Comparison of ENCODE assay signal across 1 cellular context in the genomic region with DNA sequence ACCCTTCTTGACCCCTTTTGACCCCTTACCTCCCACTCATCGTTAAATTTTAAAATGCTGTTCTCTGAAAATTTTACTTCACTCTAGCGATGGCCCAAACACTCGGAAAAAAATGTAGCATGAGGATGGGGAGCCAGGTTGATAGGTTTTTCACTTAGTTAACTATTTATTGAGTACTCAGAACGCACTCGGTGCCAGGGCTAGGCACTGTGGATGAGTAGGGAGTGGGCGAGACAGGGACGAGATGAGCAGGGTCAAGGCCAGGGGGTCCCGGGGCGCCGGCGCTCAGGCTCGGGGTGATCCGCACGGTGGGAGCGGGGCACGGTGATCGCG.
TF ChIP-seq lines count a peak whose summit lies in the region.

No MANE protein-coding gene starts in this region.

TF ChIP-seq in HepG2, 621 proteins besides CTCF, POLR2A, EP300 and RAD21 (continues in another document):
- TF ChIP-seq ERF (CRISPR knock-in tag; IDR thresholded peaks at IDR 0.05): no peak
- TF ChIP-seq ZBTB3 (CRISPR knock-in tag; IDR thresholded peaks at IDR 0.05; ENCODE audit: borderline replicate concordance, low read depth): 0 out of 2 replicates have a peak, but pooled peaks have one; percentile 56
- TF ChIP-seq ATF7 (IDR thresholded peaks at IDR 0.05): no peak
- 0 out of 2 replicates have a peak, but pooled peaks have one; percentile 33 for TF ChIP-seq ATF7 (CRISPR knock-in tag; IDR thresholded peaks at IDR 0.05)
- TF ChIP-seq, protein P1, sequence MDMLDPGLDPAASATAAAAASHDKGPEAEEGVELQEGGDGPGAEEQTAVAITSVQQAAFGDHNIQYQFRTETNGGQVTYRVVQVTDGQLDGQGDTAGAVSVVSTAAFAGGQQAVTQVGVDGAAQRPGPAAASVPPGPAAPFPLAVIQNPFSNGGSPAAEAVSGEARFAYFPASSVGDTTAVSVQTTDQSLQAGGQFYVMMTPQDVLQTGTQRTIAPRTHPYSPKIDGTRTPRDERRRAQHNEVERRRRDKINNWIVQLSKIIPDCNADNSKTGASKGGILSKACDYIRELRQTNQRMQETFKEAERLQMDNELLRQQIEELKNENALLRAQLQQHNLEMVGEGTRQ (IDR thresholded peaks at IDR 0.05; ENCODE audit: low read depth, low read length): no peak
- TF ChIP-seq, protein P1 (CRISPR knock-in tag; IDR thresholded peaks at IDR 0.05; ENCODE audit: borderline replicate concordance): no peak
- TF ChIP-seq, protein P2, sequence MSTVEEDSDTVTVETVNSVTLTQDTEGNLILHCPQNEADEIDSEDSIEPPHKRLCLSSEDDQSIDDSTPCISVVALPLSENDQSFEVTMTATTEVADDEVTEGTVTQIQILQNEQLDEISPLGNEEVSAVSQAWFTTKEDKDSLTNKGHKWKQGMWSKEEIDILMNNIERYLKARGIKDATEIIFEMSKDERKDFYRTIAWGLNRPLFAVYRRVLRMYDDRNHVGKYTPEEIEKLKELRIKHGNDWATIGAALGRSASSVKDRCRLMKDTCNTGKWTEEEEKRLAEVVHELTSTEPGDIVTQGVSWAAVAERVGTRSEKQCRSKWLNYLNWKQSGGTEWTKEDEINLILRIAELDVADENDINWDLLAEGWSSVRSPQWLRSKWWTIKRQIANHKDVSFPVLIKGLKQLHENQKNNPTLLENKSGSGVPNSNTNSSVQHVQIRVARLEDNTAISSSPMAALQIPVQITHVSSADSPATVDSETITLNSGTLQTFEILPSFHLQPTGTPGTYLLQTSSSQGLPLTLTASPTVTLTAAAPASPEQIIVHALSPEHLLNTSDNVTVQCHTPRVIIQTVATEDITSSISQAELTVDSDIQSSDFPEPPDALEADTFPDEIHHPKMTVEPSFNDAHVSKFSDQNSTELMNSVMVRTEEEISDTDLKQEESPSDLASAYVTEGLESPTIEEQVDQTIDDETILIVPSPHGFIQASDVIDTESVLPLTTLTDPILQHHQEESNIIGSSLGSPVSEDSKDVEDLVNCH (CRISPR knock-in tag; IDR thresholded peaks at IDR 0.05): no peak
- no peak for TF ChIP-seq FOXA1 (IDR thresholded peaks at IDR 0.05)
- TF ChIP-seq FOXA1 (CRISPR knock-in tag; IDR thresholded peaks at IDR 0.05): no peak
- TF ChIP-seq NR2F6 (IDR thresholded peaks at IDR 0.05): peak; percentile 24; the same call in 1 of the 2 replicates
- peak; percentile 9; the same call in 1 of the 2 replicates for TF ChIP-seq NR2F6 (CRISPR knock-in tag; IDR thresholded peaks at IDR 0.05)
- TF ChIP-seq ZNF501 (CRISPR knock-in tag; IDR thresholded peaks at IDR 0.05): no peak
- no peak for TF ChIP-seq NCOA1 (CRISPR knock-in tag; IDR thresholded peaks at IDR 0.05)
- no peak for TF ChIP-seq ARID2 (CRISPR knock-in tag; IDR thresholded peaks at IDR 0.05; ENCODE audit: borderline replicate concordance)
- TF ChIP-seq, protein P3, sequence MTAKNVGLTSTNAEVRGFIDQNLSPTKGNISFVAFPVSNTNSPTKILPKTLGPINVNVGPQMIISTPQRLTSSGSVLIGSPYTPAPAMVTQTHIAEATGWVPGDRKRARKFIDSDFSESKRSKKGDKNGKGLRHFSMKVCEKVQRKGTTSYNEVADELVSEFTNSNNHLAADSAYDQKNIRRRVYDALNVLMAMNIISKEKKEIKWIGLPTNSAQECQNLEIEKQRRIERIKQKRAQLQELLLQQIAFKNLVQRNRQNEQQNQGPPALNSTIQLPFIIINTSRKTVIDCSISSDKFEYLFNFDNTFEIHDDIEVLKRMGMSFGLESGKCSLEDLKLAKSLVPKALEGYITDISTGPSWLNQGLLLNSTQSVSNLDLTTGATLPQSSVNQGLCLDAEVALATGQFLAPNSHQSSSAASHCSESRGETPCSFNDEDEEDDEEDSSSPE (CRISPR knock-in tag; IDR thresholded peaks at IDR 0.05): no peak
- TF ChIP-seq, protein P4, sequence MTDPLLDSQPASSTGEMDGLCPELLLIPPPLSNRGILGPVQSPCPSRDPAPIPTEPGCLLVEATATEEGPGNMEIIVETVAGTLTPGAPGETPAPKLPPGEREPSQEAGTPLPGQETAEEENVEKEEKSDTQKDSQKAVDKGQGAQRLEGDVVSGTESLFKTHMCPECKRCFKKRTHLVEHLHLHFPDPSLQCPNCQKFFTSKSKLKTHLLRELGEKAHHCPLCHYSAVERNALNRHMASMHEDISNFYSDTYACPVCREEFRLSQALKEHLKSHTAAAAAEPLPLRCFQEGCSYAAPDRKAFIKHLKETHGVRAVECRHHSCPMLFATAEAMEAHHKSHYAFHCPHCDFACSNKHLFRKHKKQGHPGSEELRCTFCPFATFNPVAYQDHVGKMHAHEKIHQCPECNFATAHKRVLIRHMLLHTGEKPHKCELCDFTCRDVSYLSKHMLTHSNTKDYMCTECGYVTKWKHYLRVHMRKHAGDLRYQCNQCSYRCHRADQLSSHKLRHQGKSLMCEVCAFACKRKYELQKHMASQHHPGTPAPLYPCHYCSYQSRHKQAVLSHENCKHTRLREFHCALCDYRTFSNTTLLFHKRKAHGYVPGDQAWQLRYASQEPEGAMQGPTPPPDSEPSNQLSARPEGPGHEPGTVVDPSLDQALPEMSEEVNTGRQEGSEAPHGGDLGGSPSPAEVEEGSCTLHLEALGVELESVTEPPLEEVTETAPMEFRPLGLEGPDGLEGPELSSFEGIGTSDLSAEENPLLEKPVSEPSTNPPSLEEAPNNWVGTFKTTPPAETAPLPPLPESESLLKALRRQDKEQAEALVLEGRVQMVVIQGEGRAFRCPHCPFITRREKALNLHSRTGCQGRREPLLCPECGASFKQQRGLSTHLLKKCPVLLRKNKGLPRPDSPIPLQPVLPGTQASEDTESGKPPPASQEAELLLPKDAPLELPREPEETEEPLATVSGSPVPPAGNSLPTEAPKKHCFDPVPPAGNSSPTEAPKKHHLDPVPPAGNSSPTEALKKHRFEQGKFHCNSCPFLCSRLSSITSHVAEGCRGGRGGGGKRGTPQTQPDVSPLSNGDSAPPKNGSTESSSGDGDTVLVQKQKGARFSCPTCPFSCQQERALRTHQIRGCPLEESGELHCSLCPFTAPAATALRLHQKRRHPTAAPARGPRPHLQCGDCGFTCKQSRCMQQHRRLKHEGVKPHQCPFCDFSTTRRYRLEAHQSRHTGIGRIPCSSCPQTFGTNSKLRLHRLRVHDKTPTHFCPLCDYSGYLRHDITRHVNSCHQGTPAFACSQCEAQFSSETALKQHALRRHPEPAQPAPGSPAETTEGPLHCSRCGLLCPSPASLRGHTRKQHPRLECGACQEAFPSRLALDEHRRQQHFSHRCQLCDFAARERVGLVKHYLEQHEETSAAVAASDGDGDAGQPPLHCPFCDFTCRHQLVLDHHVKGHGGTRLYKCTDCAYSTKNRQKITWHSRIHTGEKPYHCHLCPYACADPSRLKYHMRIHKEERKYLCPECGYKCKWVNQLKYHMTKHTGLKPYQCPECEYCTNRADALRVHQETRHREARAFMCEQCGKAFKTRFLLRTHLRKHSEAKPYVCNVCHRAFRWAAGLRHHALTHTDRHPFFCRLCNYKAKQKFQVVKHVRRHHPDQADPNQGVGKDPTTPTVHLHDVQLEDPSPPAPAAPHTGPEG (CRISPR knock-in tag; IDR thresholded peaks at IDR 0.05): no peak
- no peak for TF ChIP-seq MED8 (CRISPR knock-in tag; IDR thresholded peaks at IDR 0.05; ENCODE audit: insufficient replicate concordance)
- TF ChIP-seq TEAD3 (CRISPR knock-in tag; optimal IDR thresholded peaks at IDR 0.05; ENCODE audit: borderline replicate concordance): no peak
- no peak for TF ChIP-seq GLI4 (CRISPR knock-in tag; IDR thresholded peaks at IDR 0.05; ENCODE audit: borderline replicate concordance)
- TF ChIP-seq DMAP1 (CRISPR knock-in tag; IDR thresholded peaks at IDR 0.05): no peak
- no peak for TF ChIP-seq KDM1A (CRISPR knock-in tag; IDR thresholded peaks at IDR 0.05)
- 0 out of 2 replicates have a peak, but pooled peaks have one; percentile 68 for TF ChIP-seq ZSCAN12 (CRISPR knock-in tag; IDR thresholded peaks at IDR 0.05)
- peak; percentile 39 to 69; a peak in 3 of 4 replicates for TF ChIP-seq NR2F1 (CRISPR knock-in tag; IDR thresholded peaks at IDR 0.05)
- no peak for TF ChIP-seq ZKSCAN5 (CRISPR knock-in tag; IDR thresholded peaks at IDR 0.05)
- TF ChIP-seq HMGA1 (CRISPR knock-in tag; conservative IDR thresholded peaks at IDR 0.05): no peak
- no peak for TF ChIP-seq RFX5 (IDR thresholded peaks at IDR 0.05; ENCODE audit: low read depth, low read length)
- no peak for TF ChIP-seq CBX2 (IDR thresholded peaks at IDR 0.05; ENCODE audit: low read depth, low read length)
- no peak for TF ChIP-seq CBX2 (CRISPR knock-in tag; IDR thresholded peaks at IDR 0.05; ENCODE audit: low read depth)
- TF ChIP-seq, protein P5, sequence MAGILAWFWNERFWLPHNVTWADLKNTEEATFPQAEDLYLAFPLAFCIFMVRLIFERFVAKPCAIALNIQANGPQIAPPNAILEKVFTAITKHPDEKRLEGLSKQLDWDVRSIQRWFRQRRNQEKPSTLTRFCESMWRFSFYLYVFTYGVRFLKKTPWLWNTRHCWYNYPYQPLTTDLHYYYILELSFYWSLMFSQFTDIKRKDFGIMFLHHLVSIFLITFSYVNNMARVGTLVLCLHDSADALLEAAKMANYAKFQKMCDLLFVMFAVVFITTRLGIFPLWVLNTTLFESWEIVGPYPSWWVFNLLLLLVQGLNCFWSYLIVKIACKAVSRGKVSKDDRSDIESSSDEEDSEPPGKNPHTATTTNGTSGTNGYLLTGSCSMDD (CRISPR knock-in tag; IDR thresholded peaks at IDR 0.05): no peak
- TF ChIP-seq, protein P6, sequence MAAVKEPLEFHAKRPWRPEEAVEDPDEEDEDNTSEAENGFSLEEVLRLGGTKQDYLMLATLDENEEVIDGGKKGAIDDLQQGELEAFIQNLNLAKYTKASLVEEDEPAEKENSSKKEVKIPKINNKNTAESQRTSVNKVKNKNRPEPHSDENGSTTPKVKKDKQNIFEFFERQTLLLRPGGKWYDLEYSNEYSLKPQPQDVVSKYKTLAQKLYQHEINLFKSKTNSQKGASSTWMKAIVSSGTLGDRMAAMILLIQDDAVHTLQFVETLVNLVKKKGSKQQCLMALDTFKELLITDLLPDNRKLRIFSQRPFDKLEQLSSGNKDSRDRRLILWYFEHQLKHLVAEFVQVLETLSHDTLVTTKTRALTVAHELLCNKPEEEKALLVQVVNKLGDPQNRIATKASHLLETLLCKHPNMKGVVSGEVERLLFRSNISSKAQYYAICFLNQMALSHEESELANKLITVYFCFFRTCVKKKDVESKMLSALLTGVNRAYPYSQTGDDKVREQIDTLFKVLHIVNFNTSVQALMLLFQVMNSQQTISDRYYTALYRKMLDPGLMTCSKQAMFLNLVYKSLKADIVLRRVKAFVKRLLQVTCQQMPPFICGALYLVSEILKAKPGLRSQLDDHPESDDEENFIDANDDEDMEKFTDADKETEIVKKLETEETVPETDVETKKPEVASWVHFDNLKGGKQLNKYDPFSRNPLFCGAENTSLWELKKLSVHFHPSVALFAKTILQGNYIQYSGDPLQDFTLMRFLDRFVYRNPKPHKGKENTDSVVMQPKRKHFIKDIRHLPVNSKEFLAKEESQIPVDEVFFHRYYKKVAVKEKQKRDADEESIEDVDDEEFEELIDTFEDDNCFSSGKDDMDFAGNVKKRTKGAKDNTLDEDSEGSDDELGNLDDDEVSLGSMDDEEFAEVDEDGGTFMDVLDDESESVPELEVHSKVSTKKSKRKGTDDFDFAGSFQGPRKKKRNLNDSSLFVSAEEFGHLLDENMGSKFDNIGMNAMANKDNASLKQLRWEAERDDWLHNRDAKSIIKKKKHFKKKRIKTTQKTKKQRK (IDR thresholded peaks at IDR 0.05; ENCODE audit: low read length): no peak
- TF ChIP-seq TAF15 (IDR thresholded peaks at IDR 0.05; ENCODE audit: low read depth, low read length, poor library complexity, severe bottlenecking): no peak
- no peak for TF ChIP-seq SMAD9 (CRISPR knock-in tag; IDR thresholded peaks at IDR 0.05)
- 0 out of 2 replicates have a peak, but pooled peaks have one; percentile 30 for TF ChIP-seq NPAS2 (CRISPR knock-in tag; IDR thresholded peaks at IDR 0.05; ENCODE audit: borderline replicate concordance)
- TF ChIP-seq, protein P7, sequence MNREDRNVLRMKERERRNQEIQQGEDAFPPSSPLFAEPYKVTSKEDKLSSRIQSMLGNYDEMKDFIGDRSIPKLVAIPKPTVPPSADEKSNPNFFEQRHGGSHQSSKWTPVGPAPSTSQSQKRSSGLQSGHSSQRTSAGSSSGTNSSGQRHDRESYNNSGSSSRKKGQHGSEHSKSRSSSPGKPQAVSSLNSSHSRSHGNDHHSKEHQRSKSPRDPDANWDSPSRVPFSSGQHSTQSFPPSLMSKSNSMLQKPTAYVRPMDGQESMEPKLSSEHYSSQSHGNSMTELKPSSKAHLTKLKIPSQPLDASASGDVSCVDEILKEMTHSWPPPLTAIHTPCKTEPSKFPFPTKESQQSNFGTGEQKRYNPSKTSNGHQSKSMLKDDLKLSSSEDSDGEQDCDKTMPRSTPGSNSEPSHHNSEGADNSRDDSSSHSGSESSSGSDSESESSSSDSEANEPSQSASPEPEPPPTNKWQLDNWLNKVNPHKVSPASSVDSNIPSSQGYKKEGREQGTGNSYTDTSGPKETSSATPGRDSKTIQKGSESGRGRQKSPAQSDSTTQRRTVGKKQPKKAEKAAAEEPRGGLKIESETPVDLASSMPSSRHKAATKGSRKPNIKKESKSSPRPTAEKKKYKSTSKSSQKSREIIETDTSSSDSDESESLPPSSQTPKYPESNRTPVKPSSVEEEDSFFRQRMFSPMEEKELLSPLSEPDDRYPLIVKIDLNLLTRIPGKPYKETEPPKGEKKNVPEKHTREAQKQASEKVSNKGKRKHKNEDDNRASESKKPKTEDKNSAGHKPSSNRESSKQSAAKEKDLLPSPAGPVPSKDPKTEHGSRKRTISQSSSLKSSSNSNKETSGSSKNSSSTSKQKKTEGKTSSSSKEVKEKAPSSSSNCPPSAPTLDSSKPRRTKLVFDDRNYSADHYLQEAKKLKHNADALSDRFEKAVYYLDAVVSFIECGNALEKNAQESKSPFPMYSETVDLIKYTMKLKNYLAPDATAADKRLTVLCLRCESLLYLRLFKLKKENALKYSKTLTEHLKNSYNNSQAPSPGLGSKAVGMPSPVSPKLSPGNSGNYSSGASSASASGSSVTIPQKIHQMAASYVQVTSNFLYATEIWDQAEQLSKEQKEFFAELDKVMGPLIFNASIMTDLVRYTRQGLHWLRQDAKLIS (CRISPR knock-in tag; IDR thresholded peaks at IDR 0.05): no peak
- TF ChIP-seq KDM5A (IDR thresholded peaks at IDR 0.05; ENCODE audit: borderline replicate concordance, low read length): peak; percentile 63; the same call in 1 of the 2 replicates
- no peak for TF ChIP-seq RBM22 (optimal IDR thresholded peaks at IDR 0.05; ENCODE audit: low read length)
- TF ChIP-seq, protein P8, sequence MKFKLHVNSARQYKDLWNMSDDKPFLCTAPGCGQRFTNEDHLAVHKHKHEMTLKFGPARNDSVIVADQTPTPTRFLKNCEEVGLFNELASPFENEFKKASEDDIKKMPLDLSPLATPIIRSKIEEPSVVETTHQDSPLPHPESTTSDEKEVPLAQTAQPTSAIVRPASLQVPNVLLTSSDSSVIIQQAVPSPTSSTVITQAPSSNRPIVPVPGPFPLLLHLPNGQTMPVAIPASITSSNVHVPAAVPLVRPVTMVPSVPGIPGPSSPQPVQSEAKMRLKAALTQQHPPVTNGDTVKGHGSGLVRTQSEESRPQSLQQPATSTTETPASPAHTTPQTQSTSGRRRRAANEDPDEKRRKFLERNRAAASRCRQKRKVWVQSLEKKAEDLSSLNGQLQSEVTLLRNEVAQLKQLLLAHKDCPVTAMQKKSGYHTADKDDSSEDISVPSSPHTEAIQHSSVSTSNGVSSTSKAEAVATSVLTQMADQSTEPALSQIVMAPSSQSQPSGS (CRISPR knock-in tag; IDR thresholded peaks at IDR 0.05): no peak
- no peak for TF ChIP-seq IKZF4 (CRISPR knock-in tag; IDR thresholded peaks at IDR 0.05; ENCODE audit: borderline replicate concordance, low read depth, not compliant biosample characterization)
